14 cellular contexts compared by ENCODE assay signal in the genomic region with DNA sequence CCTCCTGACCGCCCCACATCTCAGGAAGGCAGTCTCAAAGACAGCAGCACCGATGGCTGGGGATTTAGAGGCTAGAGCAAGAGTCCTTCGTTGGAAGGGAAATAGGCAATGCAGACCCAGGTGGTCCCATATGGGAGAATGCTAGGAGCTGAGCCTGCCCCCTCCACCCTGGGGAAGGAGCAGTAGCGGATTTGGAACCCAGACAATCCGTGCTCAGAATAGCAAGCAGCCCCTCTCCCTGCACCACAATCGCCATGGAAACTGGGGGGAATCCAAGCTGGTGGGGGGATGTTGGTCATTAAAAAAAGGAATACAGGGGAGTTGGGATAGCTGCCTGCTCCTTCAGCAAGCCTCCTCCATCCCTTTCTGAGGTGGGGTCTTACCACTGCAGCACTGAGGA.
"Had no signal": no experiment of that assay in that cellular context is flagged by ENCODE, and none has a peak within 500 bp of the region (broad histone marks: within the 10 kb centered on the region; RNA-seq: fewer than 3 reads in every experiment).

No MANE protein-coding gene starts in this region.

- DNase-seq: activated CD4-positive, alpha-beta T cell treated with anti-CD3 and anti-CD28 coated beads for 4 hours; activated CD8-positive, alpha-beta memory T cell treated with anti-CD3 and anti-CD28 coated beads, Interleukin-2, amount 50 U/mL, for 4 hours; activated CD8-positive, alpha-beta T cell treated with anti-CD3 and anti-CD28 coated beads for 36 hours; activated naive CD8-positive, alpha-beta T cell treated with anti-CD3 and anti-CD28 coated beads, Interleukin-2, amount 10 ng/mL, durations not matched to agents 7 days and 5 days; colonic mucosa; erythroblast; islet precursor cell; left ventricle myocardium superior; right cardiac atrium; T-cell; tibial artery; WERI-Rb-1 had no signal

- H3K9me3 ChIP-seq: colonic mucosa, tibial artery had no signal

- H3K9me3 Mint-ChIP-seq: activated CD8-positive, alpha-beta T cell treated with anti-CD3 and anti-CD28 coated beads for 36 hours; activated naive CD8-positive, alpha-beta T cell treated with anti-CD3 and anti-CD28 coated beads, Interleukin-2, amount 10 ng/mL, durations not matched to agents 7 days and 5 days; stimulated activated effector memory CD8-positive, alpha-beta T cell treated with anti-CD3 and anti-CD28 coated beads, Interleukin-12 subunit alpha, Interleukin-12 subunit beta, amount 100 ng/mL, for 72 hours; T-cell had no signal

- H3K27ac ChIP-seq: cardiac muscle cell, colonic mucosa, tibial artery, WERI-Rb-1 had no signal

- H3K27ac Mint-ChIP-seq: activated CD8-positive, alpha-beta T cell treated with anti-CD3 and anti-CD28 coated beads for 36 hours; activated naive CD8-positive, alpha-beta T cell treated with anti-CD3 and anti-CD28 coated beads, Interleukin-2, amount 10 ng/mL, durations not matched to agents 7 days and 5 days; stimulated activated effector memory CD8-positive, alpha-beta T cell treated with anti-CD3 and anti-CD28 coated beads, Interleukin-12 subunit alpha, Interleukin-12 subunit beta, amount 100 ng/mL, for 72 hours; T-cell had no signal

- H3K4me3 ChIP-seq: cardiac muscle cell, colonic mucosa, tibial artery had no signal

- H3K4me3 Mint-ChIP-seq: activated CD8-positive, alpha-beta T cell treated with anti-CD3 and anti-CD28 coated beads for 36 hours; activated naive CD8-positive, alpha-beta T cell treated with anti-CD3 and anti-CD28 coated beads, Interleukin-2, amount 10 ng/mL, durations not matched to agents 7 days and 5 days; stimulated activated effector memory CD8-positive, alpha-beta T cell treated with anti-CD3 and anti-CD28 coated beads, Interleukin-12 subunit alpha, Interleukin-12 subunit beta, amount 100 ng/mL, for 72 hours; T-cell had no signal

- H3K4me1 ChIP-seq: colonic mucosa had no signal

- H3K27me3 ChIP-seq: colonic mucosa had no signal

- H3K36me3 ChIP-seq: cardiac muscle cell, colonic mucosa, tibial artery, WERI-Rb-1 had no signal
